In genomic region chr18:22223263-22223960, GRCh38 we compare ENCODE assay signal across 8 cellular contexts. TPM values are rescaled to one million over a fixed set of nuclear protein-coding genes. Genes with fewer than 3 reads are reported as not detected.
DNase-seq lines count a peak whose midpoint lies in the region; ATAC-seq and TF ChIP-seq lines count a peak whose summit lies in the region.

No MANE protein-coding gene starts in this region.

- BruUV-seq in Caco-2 (replicated peaks; lab: Mats Ljungman, UMichigan) = no TSS peak
- no TSS peak for BruUV-seq in OCI-LY7 (replicated peaks; lab: Mats Ljungman, UMichigan)

- H3K4me1 ChIP-seq in Caco-2 (peaks cover 32% of the 10 kb centered on the region), duodenal mucosa (ENCODE audit: control insufficient read depth in 1 of 2, insufficient read depth in 2 of 2, low read length in 2 of 2) (peaks cover 16 to 17% of the 10 kb centered on the region in 2 donors), OCI-LY7 (ENCODE audit: insufficient read depth, low read length, poor library complexity, severe bottlenecking) (no peaks in the 10 kb centered on the region)

- H3K4me1 Mint-ChIP-seq in Caco-2 (ENCODE audit: low read depth, unreplicated experiment) = peaks cover 28% of the 10 kb centered on the region
- peaks cover 21 to 25% of the 10 kb centered on the region in 2 donors for H3K4me1 Mint-ChIP-seq in natural killer cell treated with Interleukin-12 subunit alpha and Interleukin-12 subunit beta and Interleukin-15 and Interleukin-18, amount 100 ng/mL, for 72 hours (ENCODE audit: low read depth in 2 of 2)

- DNase-seq in Caco-2 (peak; percentile 65 to 78), NCI-H1105 (lab: John Stamatoyannopoulos, UW) (peak; percentile 16), caudate nucleus (lab: John Stamatoyannopoulos, UW) (no peak), T-helper 2 cell (no peak), OCI-LY7 (ENCODE audit: low spot score) (no peak)
- DNase-seq in natural killer cell treated with Interleukin-12 subunit alpha and Interleukin-12 subunit beta and Interleukin-15 and Interleukin-18, amount 100 ng/mL, for 72 hours (ENCODE audit: low spot score) = no peak

- CTCF ChIA-PET in Caco-2 (lab: Charles Lee) = interaction anchor here (0.6 to 1.0 kb wide), 3 partner anchors 14 to 243 kb away, joined by 3 to 6 read pairs (median 3); no protein-coding TSS in a partner anchor
- CTCF ChIA-PET in OCI-LY7 (lab: Charles Lee; ENCODE audit: unreplicated experiment) = no interaction called here

- peak; percentile 66 to 87 for ATAC-seq in natural killer cell treated with Interleukin-12 subunit alpha and Interleukin-12 subunit beta and Interleukin-15 and Interleukin-18, amount 100 ng/mL, for 72 hours
- ATAC-seq in HG03469 (IDR thresholded peaks at IDR 0.05; ENCODE audit: unreplicated experiment) = no peak

- H3K27me3 Mint-ChIP-seq in Caco-2 (ENCODE audit: insufficient read depth, unreplicated experiment) = no peaks in the 10 kb centered on the region
- peaks cover 0 to 9% of the 10 kb centered on the region in 2 donors for H3K27me3 Mint-ChIP-seq in natural killer cell treated with Interleukin-12 subunit alpha and Interleukin-12 subunit beta and Interleukin-15 and Interleukin-18, amount 100 ng/mL, for 72 hours

- H4K20me1 ChIP-seq in OCI-LY7 (ENCODE audit: insufficient read depth, low read length) = no peaks in the 10 kb centered on the region

- H3K9me3 ChIP-seq in Caco-2 (no peaks in the 10 kb centered on the region), duodenal mucosa (ENCODE audit: control insufficient read depth in 1 of 2, low read length in 2 of 2) (no peaks in the 10 kb centered on the region), OCI-LY7 (ENCODE audit: low read length) (no peaks in the 10 kb centered on the region)

- H2AFZ ChIP-seq in OCI-LY7 (ENCODE audit: low read length) = no peak overlapping the region

- intact Hi-C loops in Caco-2 (cut with micrococcal nuclease; ENCODE audit: unreplicated experiment) = loop anchor here (10.0 kb wide), 2 partner anchors 121 to 229 kb away; no protein-coding TSS in a partner anchor
- intact Hi-C loops in OCI-LY7 (cut with micrococcal nuclease; ENCODE audit: unreplicated experiment) = no loop called here

- H3K27ac ChIP-seq in duodenal mucosa (ENCODE audit: low read depth, low read length) (peak overlapping the region; percentile 58), caudate nucleus (ENCODE audit: low read depth, low read length) (no peak overlapping the region), OCI-LY7 (ENCODE audit: low read depth, low read length, poor library complexity, severe bottlenecking) (no peak overlapping the region)

- H3K4me2 ChIP-seq in OCI-LY7 (ENCODE audit: low read length) = no peak overlapping the region

- POLR2A ChIA-PET in Caco-2 (lab: Charles Lee) = interaction anchor here (0.7 kb wide), 1 partner anchor 98 kb away, joined by 3 read pairs; no protein-coding TSS in a partner anchor
- POLR2A ChIA-PET in OCI-LY7 (lab: Charles Lee) = no interaction called here

- no peaks in the 10 kb centered on the region for H3K79me2 ChIP-seq in OCI-LY7 (ENCODE audit: insufficient read depth, low read depth, low read length)

- no peaks in the 10 kb centered on the region for H3K36me3 ChIP-seq in Caco-2 (ENCODE audit: control insufficient read depth, insufficient read depth, low read length)
- H3K36me3 ChIP-seq in duodenal mucosa (ENCODE audit: control insufficient read depth in 1 of 2, insufficient read depth in 2 of 2, low read length in 2 of 2) = no peaks in the 10 kb centered on the region
- no peaks in the 10 kb centered on the region for H3K36me3 ChIP-seq in OCI-LY7 (ENCODE audit: insufficient read depth, low read length)

- H3K4me3 Mint-ChIP-seq in Caco-2 (ENCODE audit: unreplicated experiment) = no peak overlapping the region
- H3K4me3 Mint-ChIP-seq in natural killer cell treated with Interleukin-12 subunit alpha and Interleukin-12 subunit beta and Interleukin-15 and Interleukin-18, amount 100 ng/mL, for 72 hours = no peak overlapping the region

- no peaks in the 10 kb centered on the region for H3K9me2 ChIP-seq in OCI-LY7 (ENCODE audit: insufficient read depth, low read length)

- H3K9ac ChIP-seq in duodenal mucosa (ENCODE audit: low read depth in 1 of 2, low read length in 2 of 2) = peak overlapping the region in 1 of 2 donors; percentile 27

- H3K27me3 ChIP-seq in Caco-2 (replicated peaks; ENCODE audit: control insufficient read depth, insufficient read depth, low read length) = no peaks in the 10 kb centered on the region
- H3K27me3 ChIP-seq in duodenal mucosa (ENCODE audit: control insufficient read depth in 1 of 2, insufficient read depth in 2 of 2, low read length in 2 of 2) = no peaks in the 10 kb centered on the region

- H3K4me3 ChIP-seq in Caco-2 (ENCODE audit: low read depth, low read length) = no peak overlapping the region
- H3K4me3 ChIP-seq in duodenal mucosa (ENCODE audit: low read depth in 1 of 2, low read length in 2 of 2) = no peak overlapping the region
- no peak overlapping the region for H3K4me3 ChIP-seq in OCI-LY7 (ENCODE audit: low read depth, low read length, poor library complexity, severe bottlenecking)

- no peaks in the 10 kb centered on the region for H3K9me3 Mint-ChIP-seq in Caco-2 (ENCODE audit: unreplicated experiment)
- H3K9me3 Mint-ChIP-seq in natural killer cell treated with Interleukin-12 subunit alpha and Interleukin-12 subunit beta and Interleukin-15 and Interleukin-18, amount 100 ng/mL, for 72 hours = no peaks in the 10 kb centered on the region

- H3K27ac Mint-ChIP-seq in Caco-2 (ENCODE audit: unreplicated experiment) = peak overlapping the region; percentile 54
- H3K27ac Mint-ChIP-seq in natural killer cell treated with Interleukin-12 subunit alpha and Interleukin-12 subunit beta and Interleukin-15 and Interleukin-18, amount 100 ng/mL, for 72 hours = no peak overlapping the region

- TF ChIP-seq CTCF in Caco-2 (IDR thresholded peaks at IDR 0.05; ENCODE audit: insufficient read depth in 1 of 2, low read depth in 1 of 2, low read length in 1 of 2, severe bottlenecking in 1 of 2, unreplicated experiment in 1 of 2) (no peak), OCI-LY7 (conservative IDR thresholded peaks at IDR 0.05; ENCODE audit: low read length) (no peak)

- peaks cover 5% of the 10 kb centered on the region for H3K36me3 Mint-ChIP-seq in Caco-2 (ENCODE audit: insufficient read depth, unreplicated experiment)
- no peaks in the 10 kb centered on the region for H3K36me3 Mint-ChIP-seq in natural killer cell treated with Interleukin-12 subunit alpha and Interleukin-12 subunit beta and Interleukin-15 and Interleukin-18, amount 100 ng/mL, for 72 hours

RNA-seq across cellular contexts. Expression of gene GATA6, which starts 54.0 kb away (rescaled TPM):
- total RNA-seq in Caco-2 (2022) (124 and 136 TPM in 2 replicates), OCI-LY7 (2022) (not detected in 2 replicates)
- not detected for total RNA-seq in natural killer cell treated with Interleukin-12 subunit alpha and Interleukin-12 subunit beta and Interleukin-15 and Interleukin-18, amount 100 ng/mL, for 72 hours
- not detected in 2 replicates for total RNA-seq in OCI-LY7 (2014; rRNA removed; shearing (Covaris generic))

Comparison
In these comparisons a context has a peak if more than half of its experiments do, and no peak if none do; other contexts are left out.
1. DNase-seq: peak in Caco-2 (2 of 2) and NCI-H1105 (single experiment); none in natural killer cell treated with Interleukin-12 subunit alpha and Interleukin-12 subunit beta and Interleukin-15 and Interleukin-18, amount 100 ng/mL, for 72 hours (single experiment), caudate nucleus (0 of 61), T-helper 2 cell (0 of 5) and OCI-LY7 (single experiment).
2. RNA of gene GATA6, which starts 54.0 kb away (total RNA-seq): 124 to 136 TPM in Caco-2; not detected in natural killer cell treated with Interleukin-12 subunit alpha and Interleukin-12 subunit beta and Interleukin-15 and Interleukin-18, amount 100 ng/mL, for 72 hours and not detected in OCI-LY7; every median in the first group is over 100 times any median in the second.